24 cellular contexts compared by ENCODE assay signal in genomic region chr6:145531032-145531431, GRCh38.
"Had no signal": no experiment of that assay in that cellular context is flagged by ENCODE, and none has a peak within 500 bp of the region (broad histone marks: within the 10 kb centered on the region; RNA-seq: fewer than 3 reads in every experiment).

No MANE protein-coding gene starts in this region.

- DNase-seq: activated B cell treated with CpG ODN at 0.5 μM for 24 hours; activated CD4-positive, alpha-beta T cell treated with anti-CD3 and anti-CD28 coated beads, Interleukin-2, amount 50 U/mL, for 1 hour; activated CD8-positive, alpha-beta T cell treated with anti-CD3 and anti-CD28 coated beads for 36 hours; activated T-cell treated with anti-CD3 and anti-CD28 coated beads, Interleukin-2, amount 50 U/mL, for 4 hours; anterior cingulate cortex; body of pancreas; dermis blood vessel endothelial cell; effector CD4-positive, alpha-beta T cell; esophagus squamous epithelium; foreskin melanocyte; glutamatergic neuron; immature natural killer cell; kidney; left colon; mammary epithelial cell; naive B cell; nephron progenitor cell; ovary; right lobe of liver; stimulated activated CD4-positive, alpha-beta T cell treated with anti-CD3 and anti-CD28 coated beads, Interleukin-2, amount 100 ng/mL, for 48 hours; stimulated activated naive CD8-positive, alpha-beta T cell treated with anti-CD3 and anti-CD28 coated beads, Interleukin-15, Interleukin-2, amounts not matched to agents 100 U/mL and 50 U/mL, for 24 hours; testis; transverse colon had no signal

- H3K36me3 ChIP-seq: esophagus squamous epithelium, ovary, right lobe of liver, transverse colon had no signal

- H3K4me3 ChIP-seq: body of pancreas, esophagus squamous epithelium, ovary, right lobe of liver, testis, transverse colon had no signal

- H3K27me3 ChIP-seq: body of pancreas, esophagus squamous epithelium, ovary, right lobe of liver, testis, transverse colon had no signal

- H3K4me1 ChIP-seq: body of pancreas, esophagus squamous epithelium, right lobe of liver, testis, transverse colon had no signal

- H3K9me3 ChIP-seq: body of pancreas, esophagus squamous epithelium, ovary, right lobe of liver, testis, transverse colon had no signal

- H3K27ac ChIP-seq: body of pancreas, epithelial cell of prostate, esophagus squamous epithelium, ovary, right lobe of liver, testis, transverse colon had no signal
